23 cellular contexts compared by ENCODE assay signal in the genomic region with DNA sequence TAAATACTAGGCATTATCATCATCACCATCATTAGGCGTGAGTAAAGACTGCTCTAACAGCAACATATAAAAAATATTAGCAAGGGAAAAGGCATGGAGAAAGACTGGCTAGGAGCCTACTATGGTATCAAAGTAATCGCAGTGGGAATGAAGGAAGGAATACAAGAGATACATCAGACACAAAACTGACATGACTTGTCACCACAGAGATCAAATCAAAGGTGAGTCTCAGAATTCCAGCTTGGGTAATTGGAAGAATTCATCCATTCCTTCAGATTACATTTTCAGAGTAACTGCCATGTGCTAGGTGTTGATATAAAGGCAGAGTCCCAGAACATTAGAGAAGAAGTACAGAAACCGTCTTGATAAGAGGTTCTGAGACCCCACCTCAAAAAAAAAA.
DNase-seq lines count a peak whose midpoint lies in the region; ATAC-seq, FAIRE-seq and TF ChIP-seq lines count a peak whose summit lies in the region.
"Had no signal": no experiment of that assay in that cellular context is flagged by ENCODE, and none has a peak within 500 bp of the region (broad histone marks: within the 10 kb centered on the region; RNA-seq: fewer than 3 reads in every experiment).

No MANE protein-coding gene starts in this region.

- intact Hi-C loops in dendritic cell treated with granulocyte-macrophage colony-stimulating factor and Interleukin-4, amounts not matched to agents 40 ng/mL and 50 ng/mL, for 4 days (cut with micrococcal nuclease), result no loop called here

- no peak for ATAC-seq in activated naive CD8-positive, alpha-beta T cell treated with anti-CD3 and anti-CD28 coated beads, Interleukin-2, amount 50 U/mL, for 24 hours
- no peak for ATAC-seq in stimulated activated memory B cell treated with anti-CD40 and anti-IgM and Interleukin-4, amounts not matched to agents 10 μg/mL and 1 μg/mL and 100 μg/mL, for 72 hours
- ATAC-seq in HG02884 (IDR thresholded peaks at IDR 0.05; ENCODE audit: unreplicated experiment), result no peak
- ATAC-seq: gastroesophageal sphincter, HCT116 had no signal

- H3K27ac Mint-ChIP-seq in activated naive CD8-positive, alpha-beta T cell, result peak overlapping the region; percentile 74
- H3K27ac Mint-ChIP-seq in activated naive CD8-positive, alpha-beta T cell treated with anti-CD3 and anti-CD28 coated beads, Interleukin-2, amount 50 U/mL, for 24 hours, result no peak overlapping the region
- peak overlapping the region; percentile 56 for H3K27ac Mint-ChIP-seq in dendritic cell treated with granulocyte-macrophage colony-stimulating factor and Interleukin-4, amounts not matched to agents 40 ng/mL and 50 ng/mL, for 4 days
- H3K27ac Mint-ChIP-seq in stimulated activated memory B cell treated with anti-CD40 and anti-IgM and Interleukin-4, amounts not matched to agents 10 μg/mL and 1 μg/mL and 100 μg/mL, for 72 hours, result peak overlapping the region; percentile 11
- H3K27ac Mint-ChIP-seq: T-helper 1 cell treated with Interleukin-12 subunit alpha and Interleukin-12 subunit beta and Interleukin-4 antibody, amounts not matched to agents 30 μg/mL and 1 μg/mL, for 36 hours had no signal

- H3K36me3 Mint-ChIP-seq in activated naive CD8-positive, alpha-beta T cell, result peaks cover under 1% of the 10 kb centered on the region
- H3K36me3 Mint-ChIP-seq in activated naive CD8-positive, alpha-beta T cell treated with anti-CD3 and anti-CD28 coated beads, Interleukin-2, amount 50 U/mL, for 24 hours (ENCODE audit: low read depth), result peaks cover 31% of the 10 kb centered on the region
- peaks cover 48% of the 10 kb centered on the region for H3K36me3 Mint-ChIP-seq in dendritic cell treated with granulocyte-macrophage colony-stimulating factor and Interleukin-4, amounts not matched to agents 40 ng/mL and 50 ng/mL, for 4 days (ENCODE audit: low read depth)
- peaks cover 31% of the 10 kb centered on the region for H3K36me3 Mint-ChIP-seq in stimulated activated memory B cell treated with anti-CD40 and anti-IgM and Interleukin-4, amounts not matched to agents 10 μg/mL and 1 μg/mL and 100 μg/mL, for 72 hours

- no peaks in the 10 kb centered on the region for H3K27me3 Mint-ChIP-seq in activated naive CD8-positive, alpha-beta T cell
- H3K27me3 Mint-ChIP-seq in activated naive CD8-positive, alpha-beta T cell treated with anti-CD3 and anti-CD28 coated beads, Interleukin-2, amount 50 U/mL, for 24 hours, result no peaks in the 10 kb centered on the region
- H3K27me3 Mint-ChIP-seq in dendritic cell treated with granulocyte-macrophage colony-stimulating factor and Interleukin-4, amounts not matched to agents 40 ng/mL and 50 ng/mL, for 4 days, result no peaks in the 10 kb centered on the region
- no peaks in the 10 kb centered on the region for H3K27me3 Mint-ChIP-seq in stimulated activated memory B cell treated with anti-CD40 and anti-IgM and Interleukin-4, amounts not matched to agents 10 μg/mL and 1 μg/mL and 100 μg/mL, for 72 hours

- no peaks in the 10 kb centered on the region for H3K9me3 Mint-ChIP-seq in activated naive CD8-positive, alpha-beta T cell (ENCODE audit: low read depth)
- H3K9me3 Mint-ChIP-seq in activated naive CD8-positive, alpha-beta T cell treated with anti-CD3 and anti-CD28 coated beads, Interleukin-2, amount 50 U/mL, for 24 hours, result no peaks in the 10 kb centered on the region
- H3K9me3 Mint-ChIP-seq in dendritic cell treated with granulocyte-macrophage colony-stimulating factor and Interleukin-4, amounts not matched to agents 40 ng/mL and 50 ng/mL, for 4 days, result no peaks in the 10 kb centered on the region
- no peaks in the 10 kb centered on the region for H3K9me3 Mint-ChIP-seq in stimulated activated memory B cell treated with anti-CD40 and anti-IgM and Interleukin-4, amounts not matched to agents 10 μg/mL and 1 μg/mL and 100 μg/mL, for 72 hours
- H3K9me3 Mint-ChIP-seq: immature natural killer cell; T-helper 1 cell treated with Interleukin-12 subunit alpha and Interleukin-12 subunit beta and Interleukin-4 antibody, amounts not matched to agents 30 μg/mL and 1 μg/mL, for 36 hours had no signal

- TF ChIP-seq POLR2A in H54 (IDR thresholded peaks at IDR 0.05; ENCODE audit: low read depth, low read length), result no peak

- H3K4me3 Mint-ChIP-seq in activated naive CD8-positive, alpha-beta T cell, result peak overlapping the region; percentile 6
- no peak overlapping the region for H3K4me3 Mint-ChIP-seq in activated naive CD8-positive, alpha-beta T cell treated with anti-CD3 and anti-CD28 coated beads, Interleukin-2, amount 50 U/mL, for 24 hours
- H3K4me3 Mint-ChIP-seq in dendritic cell treated with granulocyte-macrophage colony-stimulating factor and Interleukin-4, amounts not matched to agents 40 ng/mL and 50 ng/mL, for 4 days, result no peak overlapping the region
- H3K4me3 Mint-ChIP-seq in stimulated activated memory B cell treated with anti-CD40 and anti-IgM and Interleukin-4, amounts not matched to agents 10 μg/mL and 1 μg/mL and 100 μg/mL, for 72 hours, result no peak overlapping the region
- H3K4me3 Mint-ChIP-seq: immature natural killer cell; T-helper 1 cell treated with Interleukin-12 subunit alpha and Interleukin-12 subunit beta and Interleukin-4 antibody, amounts not matched to agents 30 μg/mL and 1 μg/mL, for 36 hours had no signal

- peaks cover 65% of the 10 kb centered on the region for H3K4me1 Mint-ChIP-seq in activated naive CD8-positive, alpha-beta T cell (ENCODE audit: low read depth)
- peaks cover 47% of the 10 kb centered on the region for H3K4me1 Mint-ChIP-seq in activated naive CD8-positive, alpha-beta T cell treated with anti-CD3 and anti-CD28 coated beads, Interleukin-2, amount 50 U/mL, for 24 hours
- peaks cover 6% of the 10 kb centered on the region for H3K4me1 Mint-ChIP-seq in dendritic cell treated with granulocyte-macrophage colony-stimulating factor and Interleukin-4, amounts not matched to agents 40 ng/mL and 50 ng/mL, for 4 days (ENCODE audit: low read depth)
- peaks cover 30% of the 10 kb centered on the region for H3K4me1 Mint-ChIP-seq in stimulated activated memory B cell treated with anti-CD40 and anti-IgM and Interleukin-4, amounts not matched to agents 10 μg/mL and 1 μg/mL and 100 μg/mL, for 72 hours

- FAIRE-seq in H54 (lab: Jason Lieb, UNC), result peak; percentile 53
- FAIRE-seq: endothelial cell of umbilical vein had no signal

- DNase-seq in activated naive CD8-positive, alpha-beta T cell treated with anti-CD3 and anti-CD28 coated beads, Interleukin-2, amount 50 U/mL, for 24 hours, result no peak
- DNase-seq in H54 (ENCODE audit: insufficient read length, low spot score) (no peak), D341Med (ENCODE audit: low spot score) (no peak)
- DNase-seq: activated CD4-positive, alpha-beta T cell treated with anti-CD3 and anti-CD28 coated beads for 4 hours; activated effector memory CD4-positive, alpha-beta T cell treated with Interleukin-2 at 50 U/mL for 16 hours; Calu3; hypothalamus; immature natural killer cell; KBM-7; mesendoderm; MG63; NCI-H1105 treated with DMSO at 0.1 percent for 48 hours; NCI-H2107; RPMI8226; trophoblast cell had no signal
